In the genomic region with DNA sequence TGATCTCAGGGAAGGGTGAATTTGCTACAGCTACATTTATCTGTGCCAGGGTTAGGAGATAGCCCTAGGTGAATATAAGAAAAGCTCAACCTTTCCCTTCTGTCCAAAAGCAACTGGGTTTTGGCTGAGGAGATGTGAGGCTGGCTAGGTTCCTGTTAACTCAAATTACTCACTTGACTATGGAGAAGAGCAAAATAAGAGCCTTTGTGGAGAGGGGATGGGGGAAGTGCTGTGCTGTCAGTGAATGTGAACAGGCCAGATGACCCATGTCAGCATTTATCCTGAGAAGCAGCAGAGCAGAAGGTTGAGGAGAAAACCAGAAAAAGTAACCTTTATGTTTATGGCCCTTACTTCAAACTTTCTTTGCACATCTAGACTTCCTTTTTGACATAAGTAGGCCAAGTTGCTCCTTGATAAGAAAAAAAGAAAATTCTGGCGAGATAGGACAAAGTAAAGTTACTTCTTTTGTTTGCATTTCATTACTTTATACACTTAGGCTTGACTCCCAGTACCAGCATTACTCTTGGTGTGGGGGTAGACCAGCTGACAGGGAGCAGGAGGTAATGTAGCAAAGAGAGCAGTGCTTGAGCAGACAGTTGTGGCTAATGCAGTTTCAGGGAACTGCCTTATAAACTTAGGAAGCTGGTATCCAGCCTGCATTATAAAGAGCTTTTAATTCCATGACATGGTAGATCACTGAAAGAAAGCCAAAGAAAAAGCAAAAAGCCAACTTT, we compare ENCODE assay signal across 8 cellular contexts. TPM values are rescaled to one million over a fixed set of nuclear protein-coding genes. Genes with fewer than 3 reads are reported as not detected.
DNase-seq lines count a peak whose midpoint lies in the region; ATAC-seq and TF ChIP-seq lines count a peak whose summit lies in the region.

No MANE protein-coding gene starts in this region.

- no peaks in the 10 kb centered on the region for H3K27me3 ChIP-seq in HAP-1 (ENCODE audit: low read depth)

- peaks cover 18% of the 10 kb centered on the region for H3K4me1 ChIP-seq in HAP-1

- no peak for TF ChIP-seq POLR2A in GM18505 (IDR thresholded peaks at IDR 0.05; ENCODE audit: borderline replicate concordance, extremely low read depth, insufficient read depth, insufficient read length)

- peak; percentile 60 for ATAC-seq in omental fat pad (ENCODE audit: low FRiP score)
- no peak for ATAC-seq in GM18505 (IDR thresholded peaks at IDR 0.05; ENCODE audit: unreplicated experiment)

- TF ChIP-seq CTCF in omental fat pad (IDR thresholded peaks at IDR 0.05): no peak

- H3K27ac ChIP-seq in epithelial cell of prostate: peak overlapping the region; percentile 49

- in situ Hi-C loops in HAP-1 (cut with MboI; ENCODE audit: low sequenced_read_pairs): no loop called here

- no peak overlapping the region for H3K4me3 ChIP-seq in HAP-1

- no peaks in the 10 kb centered on the region; the same call in 1 of the 2 replicates for H3K36me3 ChIP-seq in HAP-1 (replicated peaks)

- DNase-seq in EH (ENCODE audit: low read depth): peak; percentile 36
- DNase-seq in NOMO-1 treated with DMSO at 0.1 percent for 48 hours (lab: John Stamatoyannopoulos, UW; ENCODE audit: unreplicated experiment): peak; percentile 27
- no peak for DNase-seq in epithelial cell of prostate (ENCODE audit: low read depth, low spot score)
- DNase-seq in omental fat pad (ENCODE audit: low spot score): no peak
- DNase-seq in HAP-1 (ENCODE audit: low spot score in 2 of 2): no peak
- DNase-seq in HK-2 (ENCODE audit: unreplicated experiment): no peak
- no peak for DNase-seq in NCI-H187 treated with DMSO at 0.1 percent for 48 hours (lab: John Stamatoyannopoulos, UW)

- H3K9me3 ChIP-seq in HAP-1: no peaks in the 10 kb centered on the region

RNA-seq across cellular contexts. Expression of a gene that starts 21.3 kb away (rescaled TPM):
- 10 to 100 TPM; 20.3 to 44.9 (median 28.9) TPM for total RNA-seq in omental fat pad

Comparison
In these comparisons a context has a peak if more than half of its experiments do, and no peak if none do; other contexts are left out.
1. DNase-seq: peak in EH (single experiment) and NOMO-1 treated with DMSO at 0.1 percent for 48 hours (single experiment); none in epithelial cell of prostate (single experiment), omental fat pad (single experiment), HAP-1 (0 of 2), HK-2 (single experiment) and NCI-H187 treated with DMSO at 0.1 percent for 48 hours (single experiment).